16 cellular contexts compared by ENCODE assay signal in genomic region chr3:194268659-194269487, GRCh38.
DNase-seq lines count a peak whose midpoint lies in the region; ATAC-seq, FAIRE-seq and TF ChIP-seq lines count a peak whose summit lies in the region.
"Had no signal": no experiment of that assay in that cellular context is flagged by ENCODE, and none has a peak within 500 bp of the region (broad histone marks: within the 10 kb centered on the region; RNA-seq: fewer than 3 reads in every experiment).

No MANE protein-coding gene starts in this region.

- H3K27ac Mint-ChIP-seq in activated naive CD4-positive, alpha-beta T cell treated with anti-CD3 and anti-CD28 coated beads, Interleukin-2, amount 10 ng/mL, durations not matched to agents 7 days and 5 days, result no peak overlapping the region
- peak overlapping the region in 2 of 3 experiments; percentile 68 to 84 for H3K27ac Mint-ChIP-seq in nephron
- H3K27ac Mint-ChIP-seq: activated T-cell treated with anti-CD3 and anti-CD28 coated beads, Interleukin-2, amount 50 U/mL, for 72 hours had no signal

- no peaks in the 10 kb centered on the region for H3K27me3 ChIP-seq in endothelial cell of umbilical vein (ENCODE audit: control insufficient read depth in 2 of 2, insufficient read depth in 2 of 2, low read length in 2 of 2)
- H3K27me3 ChIP-seq in transverse colon, result no peaks in the 10 kb centered on the region

- no peaks in the 10 kb centered on the region for H4K20me1 ChIP-seq in endothelial cell of umbilical vein (replicated peaks; ENCODE audit: control insufficient read depth, extremely low read depth, insufficient read depth, low read length)

- H3K9me3 Mint-ChIP-seq in activated naive CD4-positive, alpha-beta T cell treated with anti-CD3 and anti-CD28 coated beads, Interleukin-2, amount 10 ng/mL, durations not matched to agents 7 days and 5 days, result no peaks in the 10 kb centered on the region
- no peaks in the 10 kb centered on the region for H3K9me3 Mint-ChIP-seq in nephron
- H3K9me3 Mint-ChIP-seq: activated T-cell treated with anti-CD3 and anti-CD28 coated beads, Interleukin-2, amount 50 U/mL, for 72 hours; CD4-positive, alpha-beta memory T cell had no signal

- no TSS peak for BruUV-seq in endothelial cell of umbilical vein (replicated peaks; lab: Mats Ljungman, UMichigan)

- ATAC-seq in GM18517 (IDR thresholded peaks at IDR 0.05; ENCODE audit: unreplicated experiment), result no peak
- no peak for ATAC-seq in HG03469 (IDR thresholded peaks at IDR 0.05; ENCODE audit: unreplicated experiment)
- ATAC-seq: activated T-cell treated with anti-CD3 and anti-CD28 coated beads, Interleukin-2, amount 50 U/mL, for 72 hours had no signal

- no peaks in the 10 kb centered on the region for H3K9me1 ChIP-seq in endothelial cell of umbilical vein (replicated peaks; ENCODE audit: control insufficient read depth, extremely low read depth, insufficient read depth, low read length)

- H3K36me3 Mint-ChIP-seq in activated naive CD4-positive, alpha-beta T cell treated with anti-CD3 and anti-CD28 coated beads, Interleukin-2, amount 10 ng/mL, durations not matched to agents 7 days and 5 days, result no peaks in the 10 kb centered on the region
- H3K36me3 Mint-ChIP-seq in nephron (ENCODE audit: low read depth), result no peaks in the 10 kb centered on the region
- H3K36me3 Mint-ChIP-seq: CD4-positive, alpha-beta memory T cell had no signal

- peaks cover 52% of the 10 kb centered on the region for H3K4me1 ChIP-seq in endothelial cell of umbilical vein (ENCODE audit: control insufficient read depth, extremely low read depth, insufficient read depth, low read length)
- peaks cover 19 to 43% (median 34%) of the 10 kb centered on the region in 4 donors for H3K4me1 ChIP-seq in transverse colon

- H3K4me2 ChIP-seq in endothelial cell of umbilical vein (ENCODE audit: insufficient read depth, low read length), result no peak overlapping the region

- intact Hi-C loops in endothelial cell of umbilical vein (cut with micrococcal nuclease) (loop anchor here (1.0 kb wide), 6 partner anchors 46 to 266 kb away; partner anchors contain the start of gene HES1), transverse colon (cut with DNase I; ENCODE audit: low total_unique reads) (loop anchor here (5.0 kb wide), 1 partner anchor 197 kb away; no protein-coding TSS in a partner anchor)

- in situ Hi-C loops in transverse colon (cut with MboI; ENCODE audit: low pct_ligation_motif_present in 1 of 4, low pct_unique_long_range_greater_than_20kb in 1 of 4, low sequenced_read_pairs in 3 of 4), result no loop called here

- peak overlapping the region; percentile 7 for H3K9ac ChIP-seq in endothelial cell of umbilical vein (replicated peaks; ENCODE audit: extremely low read depth, insufficient read depth, low read length)

- CTCF ChIA-PET in activated naive CD4-positive, alpha-beta T cell treated with anti-CD3 and anti-CD28 coated beads, Interleukin-2, amount 10 ng/mL, durations not matched to agents 7 days and 5 days (lab: Charles Lee), result no interaction called here
- CTCF ChIA-PET in endothelial cell of umbilical vein (lab: Charles Lee), result interaction anchor here (0.6 to 4.6 kb wide), 26 partner anchors 8 to 603 kb away, joined by 3 to 101 read pairs (median 6); partner anchors contain the start of gene HES1

- peak overlapping the region; percentile 85 for H3K27ac ChIP-seq in endothelial cell of umbilical vein (ENCODE audit: insufficient read depth, low read depth, low read length)
- peak overlapping the region; percentile 73 to 87 (median 81) for H3K27ac ChIP-seq in transverse colon

- TF ChIP-seq POLR2A in endothelial cell of umbilical vein (IDR thresholded peaks at IDR 0.05; ENCODE audit: low read depth, low read length) (no peak), transverse colon (IDR thresholded peaks at IDR 0.05) (no peak)

- H3K4me1 Mint-ChIP-seq in activated naive CD4-positive, alpha-beta T cell treated with anti-CD3 and anti-CD28 coated beads, Interleukin-2, amount 10 ng/mL, durations not matched to agents 7 days and 5 days, result peaks cover 23% of the 10 kb centered on the region
- peaks cover 74% of the 10 kb centered on the region for H3K4me1 Mint-ChIP-seq in nephron

- DNase-seq in activated naive CD4-positive, alpha-beta T cell treated with anti-CD3 and anti-CD28 coated beads, Interleukin-2, amount 10 ng/mL, durations not matched to agents 7 days and 5 days, result peak; percentile 6
- DNase-seq in activated naive CD4-positive, alpha-beta T cell treated with anti-CD3 and anti-CD28 coated beads, Interleukin-2, amount 50 U/mL, for 16 hours, result no peak
- DNase-seq in endothelial cell of umbilical vein (ENCODE audit: low read depth, low spot score) (no peak), transverse colon (peak; percentile 2), NCI-H2196 treated with DMSO at 0.1 percent for 48 hours (lab: John Stamatoyannopoulos, UW; ENCODE audit: unreplicated experiment) (no peak)
- DNase-seq: activated CD4-positive, alpha-beta T cell treated with anti-CD3 and anti-CD28 coated beads, Interleukin-2, amount 50 U/mL, for 1 hour; activated T-cell treated with anti-CD3 and anti-CD28 coated beads, Interleukin-2, amount 50 U/mL, for 72 hours; CD4-positive, alpha-beta memory T cell; NCI-H187 treated with DMSO at 0.1 percent for 48 hours; NCI-H774; stimulated activated CD4-positive, alpha-beta T cell treated with anti-CD3 and anti-CD28 coated beads, Interleukin-1b, Interleukin-23, amount 100 ng/mL, for 48 hours; trophoblast cell had no signal

- no peaks in the 10 kb centered on the region for H3K9me3 ChIP-seq in endothelial cell of umbilical vein (replicated peaks; ENCODE audit: control insufficient read depth, insufficient read depth, low read length)
- H3K9me3 ChIP-seq in transverse colon, result no peaks in the 10 kb centered on the region
- H3K9me3 ChIP-seq: prostate gland had no signal

- dilution Hi-C loops in endothelial cell of umbilical vein (cut with MboI; ENCODE audit: extremely low pct_ligation_motif_present, low sequenced_read_pairs), result no loop called here

- TF ChIP-seq EP300 in transverse colon (IDR thresholded peaks at IDR 0.05; ENCODE audit: low read depth), result no peak

- H3K4me3 ChIP-seq in endothelial cell of umbilical vein (replicated peaks in 1 of 3; ENCODE audit: insufficient read depth in 1 of 3, low read depth in 1 of 3, low read length in 3 of 3) (no peak overlapping the region), transverse colon (no peak overlapping the region)
- H3K4me3 ChIP-seq: prostate gland had no signal

- TF ChIP-seq CTCF in endothelial cell of umbilical vein (IDR thresholded peaks at IDR 0.05; ENCODE audit: extremely low read depth in 1 of 2, insufficient read depth in 1 of 2, low read depth in 1 of 2, low read length in 2 of 2), result no peak
- TF ChIP-seq CTCF in nephron (IDR thresholded peaks at IDR 0.05; ENCODE audit: unreplicated experiment in 3 of 3), result no peak
- TF ChIP-seq CTCF in transverse colon (IDR thresholded peaks at IDR 0.05), result no peak

- no peak overlapping the region for H3K4me3 Mint-ChIP-seq in activated naive CD4-positive, alpha-beta T cell treated with anti-CD3 and anti-CD28 coated beads, Interleukin-2, amount 10 ng/mL, durations not matched to agents 7 days and 5 days
- H3K4me3 Mint-ChIP-seq in nephron, result peak overlapping the region in 1 of 3 experiments; percentile 23
- H3K4me3 Mint-ChIP-seq: activated T-cell treated with anti-CD3 and anti-CD28 coated beads, Interleukin-2, amount 50 U/mL, for 72 hours had no signal

- H3K79me2 ChIP-seq in endothelial cell of umbilical vein (ENCODE audit: control insufficient read depth, insufficient read depth, low read length), result no peaks in the 10 kb centered on the region

- peaks cover 66% of the 10 kb centered on the region for H3K27me3 Mint-ChIP-seq in activated naive CD4-positive, alpha-beta T cell treated with anti-CD3 and anti-CD28 coated beads, Interleukin-2, amount 10 ng/mL, durations not matched to agents 7 days and 5 days
- peaks cover 34% of the 10 kb centered on the region for H3K27me3 Mint-ChIP-seq in nephron (ENCODE audit: low read depth)

- no peak overlapping the region for H2AFZ ChIP-seq in endothelial cell of umbilical vein (ENCODE audit: low read depth, low read length)

- no peak for FAIRE-seq in endothelial cell of umbilical vein (lab: Jason Lieb, UNC)

- POLR2A ChIA-PET in endothelial cell of umbilical vein (lab: Charles Lee), result interaction anchor here (0.5 to 2.4 kb wide), 5 partner anchors 36 to 132 kb away, joined by 3 to 16 read pairs (median 5); partner anchors contain the start of gene HES1

- WGBS in transverse colon (ENCODE audit: low coverage in 1 of 2), 2 donors, result 85 to 87% methylated on average over 5 to 12 of the region's 12 CpGs

- H3K36me3 ChIP-seq in endothelial cell of umbilical vein (ENCODE audit: control insufficient read depth in 2 of 2, extremely low read depth in 1 of 2, insufficient read depth in 2 of 2, low read length in 2 of 2) (no peaks in the 10 kb centered on the region), transverse colon (no peaks in the 10 kb centered on the region)
- H3K36me3 ChIP-seq: prostate gland had no signal

TF ChIP-seq in endothelial cell of umbilical vein, 7 proteins besides CTCF, POLR2A, EP300 and RAD21:
- TF ChIP-seq FOS (IDR thresholded peaks at IDR 0.05; ENCODE audit: borderline replicate concordance, insufficient read depth, low read length), result no peak
- no peak for TF ChIP-seq MAX (IDR thresholded peaks at IDR 0.05; ENCODE audit: insufficient read depth, insufficient read length)
- no peak for TF ChIP-seq POLR2AphosphoS5 (IDR thresholded peaks at IDR 0.05; ENCODE audit: insufficient read depth, low read depth, low read length)

Comparison
In these comparisons a context has a peak if more than half of its experiments do, and no peak if none do; other contexts are left out.
1. DNase-seq: peak in activated naive CD4-positive, alpha-beta T cell treated with anti-CD3 and anti-CD28 coated beads, Interleukin-2, amount 10 ng/mL, durations not matched to agents 7 days and 5 days (single experiment) and transverse colon (single experiment); none in activated naive CD4-positive, alpha-beta T cell treated with anti-CD3 and anti-CD28 coated beads, Interleukin-2, amount 50 U/mL, for 16 hours (single experiment), endothelial cell of umbilical vein (single experiment) and NCI-H2196 treated with DMSO at 0.1 percent for 48 hours (single experiment).